Comparison of ENCODE assay signal across 11 cellular contexts in genomic region chr12:7847964-7848422, GRCh38. TPM values are rescaled to one million over a fixed set of nuclear protein-coding genes. Genes with fewer than 3 reads are reported as not detected.
A peak's percentile ranks its signal among the peaks of the same experiment; 100 is the strongest.
DNase-seq lines count a peak whose midpoint lies in the region; FAIRE-seq and TF ChIP-seq lines count a peak whose summit lies in the region.
"Not testable (repeated sequence)": the region's sequence is repeated elsewhere in the genome, so short reads cannot be mapped to it uniquely, and the experiment has no call there.
"Had no signal": no experiment of that assay in that cellular context is flagged by ENCODE, and none has a peak within 500 bp of the region (broad histone marks: within the 10 kb centered on the region; RNA-seq: fewer than 3 reads in every experiment).

No MANE protein-coding gene starts in this region.

- not testable (repeated sequence) for TF ChIP-seq POLR2A in H54 (IDR thresholded peaks at IDR 0.05; ENCODE audit: low read depth, low read length)

- H2AK5ac ChIP-seq in mesenchymal stem cell (ENCODE audit: low read length, severe bottlenecking) = not testable (repeated sequence)

- H4K91ac ChIP-seq in mesenchymal stem cell (ENCODE audit: low read length) = not testable (repeated sequence)

- not testable (repeated sequence) for H3K27me3 Mint-ChIP-seq in brain; endodermal cell (ENCODE audit: insufficient read depth)

- H2BK120ac ChIP-seq in mesenchymal stem cell (ENCODE audit: low read depth, low read length) = not testable (repeated sequence)

- H3K27me3 ChIP-seq in HUES64 (ENCODE audit: insufficient read depth, low read length); endodermal cell (ENCODE audit: control insufficient read depth, insufficient read depth, low read length, poor library complexity, severe bottlenecking); mesenchymal stem cell (ENCODE audit: control insufficient read depth in 1 of 2, insufficient read depth in 1 of 2, low read length in 2 of 2); neutrophil: not testable (repeated sequence)

- not testable (repeated sequence) for H4K8ac ChIP-seq in mesenchymal stem cell (ENCODE audit: low read length)

- peak; percentile 87 for FAIRE-seq in H54 (lab: Jason Lieb, UNC)

- H2BK5ac ChIP-seq in mesenchymal stem cell (ENCODE audit: low read depth, low read length, poor library complexity, severe bottlenecking) = not testable (repeated sequence)

- H2AFZ ChIP-seq in mesenchymal stem cell (ENCODE audit: low read depth, low read length) = not testable (repeated sequence)

- H3K4ac ChIP-seq in mesenchymal stem cell (ENCODE audit: low read depth in 1 of 2, low read length in 2 of 2) = not testable (repeated sequence)

- not testable (repeated sequence) for H3K36me3 ChIP-seq in HUES64 (ENCODE audit: insufficient read depth, low read length); endodermal cell (ENCODE audit: control insufficient read depth, insufficient read depth, low read length); mesenchymal stem cell (ENCODE audit: control insufficient read depth in 1 of 2, insufficient read depth in 2 of 2, low read depth in 1 of 2, low read length in 2 of 2)
- peaks cover 17% of the 10 kb centered on the region for H3K36me3 ChIP-seq in neutrophil

- H3K27ac Mint-ChIP-seq in brain (peak overlapping the region; percentile 92 to 98 (median 94)), endodermal cell (peak overlapping the region; percentile 16)

- H3K27ac ChIP-seq in HUES64 (ENCODE audit: low read depth, low read length) (peak overlapping the region; percentile 72; the same call in 1 of the 2 replicates), neutrophil (peak overlapping the region; percentile 87)
- not testable (repeated sequence) for H3K27ac ChIP-seq in endodermal cell (ENCODE audit: low read depth, low read length); mesenchymal stem cell (ENCODE audit: low read length, poor library complexity, severe bottlenecking)

- DNase-seq in CD1c-positive myeloid dendritic cell (ENCODE audit: extremely low spot score) = peak; percentile 42
- DNase-seq in H54 (ENCODE audit: insufficient read length, low spot score); endodermal cell; mesenchymal stem cell: not testable (repeated sequence)

- not testable (repeated sequence) for H2BK12ac ChIP-seq in mesenchymal stem cell (ENCODE audit: low read length in 2 of 2)

- H3K4me1 ChIP-seq in HUES64 (ENCODE audit: insufficient read depth, low read length) = peaks cover 41% of the 10 kb centered on the region
- H3K4me1 ChIP-seq in endodermal cell (ENCODE audit: control insufficient read depth, insufficient read depth, low read length) = peaks cover 12% of the 10 kb centered on the region
- H3K4me1 ChIP-seq in mesenchymal stem cell (ENCODE audit: control insufficient read depth, insufficient read depth, low read depth, low read length) = not testable (repeated sequence)
- H3K4me1 ChIP-seq in neutrophil (ENCODE audit: control insufficient read depth in 1 of 2, insufficient read depth in 1 of 2, low read depth in 1 of 2, low read length in 1 of 2) = peaks cover 50 to 52% of the 10 kb centered on the region in 2 experiments

- not testable (repeated sequence) for H3K4me2 ChIP-seq in mesenchymal stem cell (ENCODE audit: low read length, poor library complexity, severe bottlenecking)

- H2BK15ac ChIP-seq in mesenchymal stem cell (ENCODE audit: low read depth, poor library complexity, severe bottlenecking) = not testable (repeated sequence)

- H3K4me3 Mint-ChIP-seq in brain = peak overlapping the region; percentile 44 to 75 (median 52)
- not testable (repeated sequence) for H3K4me3 Mint-ChIP-seq in endodermal cell

- WGBS in HUES64 = 61% methylated on average over 2 of the region's 4 CpGs
- 67% methylated on average over 2 of the region's 4 CpGs; no CpG with 5 or more reads in 1 of the 2 experiments for WGBS in endodermal cell (ENCODE audit: insufficient coverage in 1 of 2, insufficient read length in 1 of 2), 2 experiments
- WGBS in mesenchymal stem cell = 20% methylated on average over 1 of the region's 4 CpGs

- not testable (repeated sequence) for H3K9ac ChIP-seq in HUES64 (ENCODE audit: low read depth, low read length); endodermal cell (ENCODE audit: extremely low read depth, low read length, poor library complexity, severe bottlenecking)
- H3K9ac ChIP-seq in mesenchymal stem cell (ENCODE audit: low read length) = peak overlapping the region; percentile 18

- H3K36me3 Mint-ChIP-seq in brain; endodermal cell (ENCODE audit: low read depth): not testable (repeated sequence)

- not testable (repeated sequence) for H3K79me1 ChIP-seq in mesenchymal stem cell (replicated peaks; ENCODE audit: low read length, poor library complexity, severe bottlenecking)

- not testable (repeated sequence) for H3K23ac ChIP-seq in mesenchymal stem cell (ENCODE audit: low read length in 2 of 2)

- H3K14ac ChIP-seq in mesenchymal stem cell (ENCODE audit: low read length in 2 of 2) = not testable (repeated sequence)

- not testable (repeated sequence) for H3K9me3 Mint-ChIP-seq in brain, endodermal cell

- H3K18ac ChIP-seq in mesenchymal stem cell (ENCODE audit: low read depth in 1 of 2, low read length in 2 of 2) = not testable (repeated sequence)

- H3K4me1 Mint-ChIP-seq in brain (peaks cover 31% of the 10 kb centered on the region), endodermal cell (peaks cover 52% of the 10 kb centered on the region)

- TF ChIP-seq CTCF in brain (conservative IDR thresholded peaks at IDR 0.05); endodermal cell (conservative IDR thresholded peaks at IDR 0.05); neutrophil (IDR thresholded peaks at IDR 0.05): not testable (repeated sequence)

- H3K9me3 ChIP-seq in HUES64 (ENCODE audit: insufficient read depth, low read depth, low read length); endodermal cell (ENCODE audit: control insufficient read depth, low read length); mesenchymal stem cell (ENCODE audit: control insufficient read depth, low read length); neutrophil: not testable (repeated sequence)

- not testable (repeated sequence) for H3K4me3 ChIP-seq in HUES64 (ENCODE audit: low read length); endodermal cell (ENCODE audit: low read length); mesenchymal stem cell (ENCODE audit: insufficient read depth in 1 of 2, low read depth in 1 of 2, low read length in 2 of 2)
- H3K4me3 ChIP-seq in neutrophil (ENCODE audit: low read depth in 1 of 2, low read length in 1 of 2) = peak overlapping the region in 1 of 2 experiments; percentile 34

RNA-seq across cellular contexts. Expression of gene SLC2A14, which starts 24.7 kb away (rescaled TPM):
- 0.25 TPM for polyA plus RNA-seq in HUES64 (2013, experiment 1 of 2)
- polyA plus RNA-seq in HUES64 (2013, experiment 2 of 2) = 0.44 TPM
- polyA plus RNA-seq in brain (ENCODE audit: insufficient read depth, low read depth, low replicate concordance) = 0.76 TPM
- total RNA-seq in endodermal cell = 10 to 100 TPM; 35.9 to 70.9 TPM
- 0.50 TPM for polyA plus RNA-seq in endodermal cell (2013, experiment 1 of 2)
- 0.54 TPM for polyA plus RNA-seq in endodermal cell (2013, experiment 2 of 2)
- polyA plus RNA-seq in mesenchymal stem cell (2013, experiment 1 of 2) = 1.1 TPM
- polyA plus RNA-seq in mesenchymal stem cell (2013, experiment 2 of 2) = 0.96 TPM
- total RNA-seq: NCI-H460 had no signal
- polyA plus RNA-seq: BJ; CD8-positive, alpha-beta memory T cell had no signal

RNA-seq across cellular contexts. Expression of gene NANOG, which starts 58.8 kb away (rescaled TPM):
- 73.3 TPM for polyA plus RNA-seq in HUES64 (2013, experiment 1 of 2)
- 73.7 TPM for polyA plus RNA-seq in HUES64 (2013, experiment 2 of 2)
- not detected for polyA plus RNA-seq in brain (ENCODE audit: insufficient read depth, low read depth, low replicate concordance)
- 10 to 100 TPM in 1 of 2 donors, 1 to 10 TPM in 1; 6.1 to 79.5 TPM for total RNA-seq in endodermal cell
- polyA plus RNA-seq in endodermal cell (2013, experiment 1 of 2) = 12.9 TPM
- 3.3 TPM for polyA plus RNA-seq in endodermal cell (2013, experiment 2 of 2)
- under 0.01 TPM for polyA plus RNA-seq in mesenchymal stem cell (2013, experiment 1 of 2)
- polyA plus RNA-seq in mesenchymal stem cell (2013, experiment 2 of 2) = 0.01 TPM
- total RNA-seq: CD8-positive, alpha-beta memory T cell; NCI-H460; SJCRH30 had no signal
- polyA plus RNA-seq: BJ; CD8-positive, alpha-beta memory T cell had no signal
